ENCODE assay signal across 8 cellular contexts in the genomic region with DNA sequence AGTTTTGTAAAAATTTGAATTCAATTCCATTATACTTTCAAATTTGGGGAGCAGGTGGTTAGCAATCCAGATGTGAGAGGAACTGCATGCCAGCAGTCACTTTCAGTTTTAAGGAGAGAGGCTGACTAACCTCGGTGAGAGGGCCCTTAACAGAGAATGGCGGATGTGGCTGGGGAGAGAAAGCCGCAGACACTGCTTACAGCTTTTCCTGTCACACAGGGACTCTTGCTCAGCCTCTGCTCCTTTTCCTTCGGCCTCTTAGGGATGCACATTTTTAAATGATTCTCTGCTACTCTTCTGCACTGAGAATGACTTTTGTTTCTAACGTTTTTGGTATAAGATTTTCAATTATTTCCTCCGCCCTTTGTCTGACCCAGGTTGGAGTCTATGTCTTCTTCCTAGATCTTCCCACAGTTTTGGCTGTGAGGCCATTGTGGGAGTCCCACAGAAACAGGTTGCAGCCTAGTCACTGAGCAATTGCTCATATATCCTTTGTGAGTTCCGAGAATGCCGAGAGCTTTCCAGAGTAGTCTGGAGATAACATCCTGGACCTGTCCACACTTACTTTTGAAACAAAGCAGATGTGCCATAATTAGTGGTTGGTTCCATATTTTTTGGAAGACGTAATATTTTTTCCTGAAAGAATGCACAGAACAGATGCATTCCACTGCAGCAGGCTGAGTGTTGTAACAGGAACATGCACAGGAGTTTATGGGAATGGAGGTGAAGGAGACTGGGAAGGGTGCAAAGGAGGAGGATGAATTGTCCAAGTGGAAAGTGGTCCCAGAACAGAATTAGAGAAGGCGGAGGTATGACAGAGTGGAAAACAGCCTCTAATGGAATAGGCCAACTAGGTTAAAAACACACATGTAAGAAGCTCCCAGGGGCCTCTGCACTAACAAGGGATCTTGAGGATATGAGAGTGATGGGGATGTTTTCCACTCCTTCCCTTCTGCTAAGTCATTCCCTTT.
DNase-seq lines count a peak whose midpoint lies in the region; ATAC-seq and TF ChIP-seq lines count a peak whose summit lies in the region.

No MANE protein-coding gene starts in this region.

- H3K36me3 ChIP-seq in BJ (ENCODE audit: control insufficient read depth, insufficient read depth, low read length): no peaks in the 10 kb centered on the region

- no peaks in the 10 kb centered on the region for H3K27me3 ChIP-seq in BJ (ENCODE audit: control insufficient read depth, insufficient read depth, low read length)

- peak; percentile 99 for ATAC-seq in GM19463 (IDR thresholded peaks at IDR 0.05; ENCODE audit: unreplicated experiment)
- ATAC-seq in HG03558 (IDR thresholded peaks at IDR 0.05; ENCODE audit: extremely low read depth, unreplicated experiment): peak; percentile 77

- DNase-seq in BJ (ENCODE audit: low read depth) (peak; percentile 80), foreskin fibroblast (peak; percentile 62 to 77), NCI-H345 (lab: John Stamatoyannopoulos, UW) (no peak), SW 1271 (lab: John Stamatoyannopoulos, UW) (no peak)
- DNase-seq in activated CD8-positive, alpha-beta memory T cell treated with anti-CD3 and anti-CD28 coated beads for 1 hour (ENCODE audit: extremely low read depth in 1 of 2, low read depth in 1 of 2): peak; percentile 21 to 53
- peak; percentile 16 to 43 (median 31) for DNase-seq in stimulated activated CD4-positive, alpha-beta T cell treated with anti-CD3 and anti-CD28 coated beads, TNF-alpha, amount 100 ng/mL, for 1 hour (ENCODE audit: low read depth in 3 of 3, low spot score in 1 of 3)

- TF ChIP-seq CTCF in BJ (IDR thresholded peaks at IDR 0.05; ENCODE audit: insufficient read depth, low read depth, low read length) (no peak), foreskin fibroblast (IDR thresholded peaks at IDR 0.05; ENCODE audit: low read depth, low read length) (no peak)

- POLR2A ChIA-PET in BJ (lab: Charles Lee): no interaction called here

- H3K4me3 ChIP-seq in BJ (ENCODE audit: low read depth, low read length): no peak overlapping the region
- H3K4me3 ChIP-seq in foreskin fibroblast (ENCODE audit: low read depth in 1 of 2, low read length in 2 of 2): no peak overlapping the region

- CTCF ChIA-PET in BJ (lab: Yijun Ruan, JAX): interaction anchor here (0.8 to 1.6 kb wide), 2 partner anchors 120 to 127 kb away, joined by 3 to 6 read pairs; no protein-coding TSS in a partner anchor

Comparison
In these comparisons a context has a peak if more than half of its experiments do, and no peak if none do; other contexts are left out.
1. DNase-seq: peak in BJ (single experiment), activated CD8-positive, alpha-beta memory T cell treated with anti-CD3 and anti-CD28 coated beads for 1 hour (2 of 2), foreskin fibroblast (2 of 2) and stimulated activated CD4-positive, alpha-beta T cell treated with anti-CD3 and anti-CD28 coated beads, TNF-alpha, amount 100 ng/mL, for 1 hour (3 of 3); none in NCI-H345 (single experiment) and SW 1271 (0 of 2).